Comparison of ENCODE assay signal across 1 cellular context in the genomic region with DNA sequence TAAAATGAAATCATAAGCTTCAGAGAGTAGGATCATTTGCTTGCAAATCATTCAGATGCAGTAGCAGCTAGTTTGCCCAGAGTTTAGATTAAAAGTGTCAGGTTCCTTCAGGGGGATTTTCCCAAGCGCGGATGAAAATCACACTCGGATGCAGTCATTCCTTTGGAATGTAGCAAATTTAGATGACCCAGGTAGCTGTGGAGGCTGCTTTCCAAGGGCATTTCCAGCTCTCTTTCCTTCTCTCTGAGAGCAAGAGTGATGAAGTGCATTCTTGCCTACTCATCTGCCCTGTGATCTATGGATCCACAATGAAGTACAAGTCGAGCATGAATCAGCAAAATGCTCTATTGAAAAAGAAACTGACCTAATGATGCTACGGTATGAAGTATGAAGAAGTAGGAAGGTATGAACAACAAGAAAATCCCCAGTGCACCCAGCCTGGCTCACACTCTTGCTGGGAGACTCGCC.
TF ChIP-seq lines count a peak whose summit lies in the region.

No MANE protein-coding gene starts in this region.

TF ChIP-seq in A549, 52 proteins besides CTCF, POLR2A, EP300 and RAD21 (continued from another document):
- TF ChIP-seq HOXA7 (CRISPR knock-in tag; IDR thresholded peaks at IDR 0.05) (no peak), MAFK (IDR thresholded peaks at IDR 0.05; ENCODE audit: partially characterized antibody) (peak; percentile 100), MAX (IDR thresholded peaks at IDR 0.05) (peak; percentile 79), CEBPB (IDR thresholded peaks at IDR 0.05) (peak in 1 of 2 experiments; percentile 74; a peak in 2 of 4 replicates), CHD4 (IDR thresholded peaks at IDR 0.05; ENCODE audit: borderline replicate concordance) (no peak), KDM1A (IDR thresholded peaks at IDR 0.05; ENCODE audit: low read depth) (no peak), ATOH8 (CRISPR knock-in tag; IDR thresholded peaks at IDR 0.05; ENCODE audit: low read depth) (0 out of 2 replicates have a peak, but pooled peaks have one; percentile 31), CBX8 (IDR thresholded peaks at IDR 0.05) (no peak), FOSB (CRISPR knock-in tag; IDR thresholded peaks at IDR 0.05) (no peak), ESRRA (IDR thresholded peaks at IDR 0.05; ENCODE audit: borderline replicate concordance, low read length) (0 out of 2 replicates have a peak, but pooled peaks have one; percentile 64), FOSL2 (IDR thresholded peaks at IDR 0.05) (peak; percentile 59; the same call in 1 of the 2 replicates), FOSL2 (CRISPR knock-in tag; IDR thresholded peaks at IDR 0.05) (peak; percentile 90), CBX2 (IDR thresholded peaks at IDR 0.05; ENCODE audit: borderline replicate concordance, low read depth) (no peak), KDM5A (IDR thresholded peaks at IDR 0.05) (no peak), ZFP36 (IDR thresholded peaks at IDR 0.05; ENCODE audit: borderline replicate concordance, partially characterized antibody) (no peak), CHD2 (IDR thresholded peaks at IDR 0.05; ENCODE audit: low read length, partially characterized antibody) (no peak), PBX3 (IDR thresholded peaks at IDR 0.05) (no peak; the same call in 1 of the 2 replicates), JUNB (IDR thresholded peaks at IDR 0.05) (peak; percentile 75), SMC3 (IDR thresholded peaks at IDR 0.05) (peak; percentile 26; the same call in 2 of the 3 replicates), POLR2AphosphoS2 (conservative IDR thresholded peaks at IDR 0.05; ENCODE audit: low read length) (no peak), MYC (IDR thresholded peaks at IDR 0.05; ENCODE audit: borderline replicate concordance, low read length) (no peak), RARB (CRISPR knock-in tag; IDR thresholded peaks at IDR 0.05) (no peak), HOXB5 (CRISPR knock-in tag; IDR thresholded peaks at IDR 0.05) (no peak), GATA3 (IDR thresholded peaks at IDR 0.05; ENCODE audit: borderline replicate concordance) (peak; percentile 93), JUN (IDR thresholded peaks at IDR 0.05) (peak; percentile 77 to 84; a peak in 3 of 5 replicates), ZNF302 (CRISPR knock-in tag; IDR thresholded peaks at IDR 0.05) (no peak), RCOR1 (IDR thresholded peaks at IDR 0.05; ENCODE audit: low read depth, low read length) (no peak), SREBF2 (IDR thresholded peaks at IDR 0.05) (no peak), RFX5 (IDR thresholded peaks at IDR 0.05) (no peak), NFE2L2 (conservative IDR thresholded peaks at IDR 0.05; ENCODE audit: low read length) (peak; percentile 96)
- TF ChIP-seq, protein P1, sequence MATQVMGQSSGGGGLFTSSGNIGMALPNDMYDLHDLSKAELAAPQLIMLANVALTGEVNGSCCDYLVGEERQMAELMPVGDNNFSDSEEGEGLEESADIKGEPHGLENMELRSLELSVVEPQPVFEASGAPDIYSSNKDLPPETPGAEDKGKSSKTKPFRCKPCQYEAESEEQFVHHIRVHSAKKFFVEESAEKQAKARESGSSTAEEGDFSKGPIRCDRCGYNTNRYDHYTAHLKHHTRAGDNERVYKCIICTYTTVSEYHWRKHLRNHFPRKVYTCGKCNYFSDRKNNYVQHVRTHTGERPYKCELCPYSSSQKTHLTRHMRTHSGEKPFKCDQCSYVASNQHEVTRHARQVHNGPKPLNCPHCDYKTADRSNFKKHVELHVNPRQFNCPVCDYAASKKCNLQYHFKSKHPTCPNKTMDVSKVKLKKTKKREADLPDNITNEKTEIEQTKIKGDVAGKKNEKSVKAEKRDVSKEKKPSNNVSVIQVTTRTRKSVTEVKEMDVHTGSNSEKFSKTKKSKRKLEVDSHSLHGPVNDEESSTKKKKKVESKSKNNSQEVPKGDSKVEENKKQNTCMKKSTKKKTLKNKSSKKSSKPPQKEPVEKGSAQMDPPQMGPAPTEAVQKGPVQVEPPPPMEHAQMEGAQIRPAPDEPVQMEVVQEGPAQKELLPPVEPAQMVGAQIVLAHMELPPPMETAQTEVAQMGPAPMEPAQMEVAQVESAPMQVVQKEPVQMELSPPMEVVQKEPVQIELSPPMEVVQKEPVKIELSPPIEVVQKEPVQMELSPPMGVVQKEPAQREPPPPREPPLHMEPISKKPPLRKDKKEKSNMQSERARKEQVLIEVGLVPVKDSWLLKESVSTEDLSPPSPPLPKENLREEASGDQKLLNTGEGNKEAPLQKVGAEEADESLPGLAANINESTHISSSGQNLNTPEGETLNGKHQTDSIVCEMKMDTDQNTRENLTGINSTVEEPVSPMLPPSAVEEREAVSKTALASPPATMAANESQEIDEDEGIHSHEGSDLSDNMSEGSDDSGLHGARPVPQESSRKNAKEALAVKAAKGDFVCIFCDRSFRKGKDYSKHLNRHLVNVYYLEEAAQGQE (IDR thresholded peaks at IDR 0.05): no peak
- TF ChIP-seq, protein P2, sequence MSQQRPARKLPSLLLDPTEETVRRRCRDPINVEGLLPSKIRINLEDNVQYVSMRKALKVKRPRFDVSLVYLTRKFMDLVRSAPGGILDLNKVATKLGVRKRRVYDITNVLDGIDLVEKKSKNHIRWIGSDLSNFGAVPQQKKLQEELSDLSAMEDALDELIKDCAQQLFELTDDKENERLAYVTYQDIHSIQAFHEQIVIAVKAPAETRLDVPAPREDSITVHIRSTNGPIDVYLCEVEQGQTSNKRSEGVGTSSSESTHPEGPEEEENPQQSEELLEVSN (IDR thresholded peaks at IDR 0.05; ENCODE audit: borderline replicate concordance, low read depth): no peak
